Comparison of ENCODE assay signal across 18 cellular contexts in the genomic region with DNA sequence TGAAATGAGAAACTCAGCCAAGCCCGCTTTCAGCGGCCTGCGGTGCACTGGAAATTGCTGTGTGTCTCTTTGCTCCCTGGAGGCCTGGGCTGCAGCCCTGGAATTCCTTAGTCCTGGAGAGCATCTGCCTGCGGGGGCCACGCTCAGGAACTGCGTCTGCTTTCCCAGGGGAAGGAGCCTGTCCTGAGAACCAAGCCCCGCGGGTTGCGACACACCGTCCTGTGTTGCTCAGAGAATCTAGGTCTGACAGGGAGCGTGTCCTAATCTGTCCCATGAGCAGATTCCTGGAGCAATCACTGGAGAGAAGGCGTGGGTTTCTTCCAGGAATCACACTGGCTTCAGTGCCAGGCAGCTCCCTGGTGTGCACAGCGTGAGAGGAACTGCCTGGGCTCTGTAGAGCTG.
DNase-seq lines count a peak whose midpoint lies in the region; ATAC-seq, FAIRE-seq and TF ChIP-seq lines count a peak whose summit lies in the region.
"Had no signal": no experiment of that assay in that cellular context is flagged by ENCODE, and none has a peak within 500 bp of the region (broad histone marks: within the 10 kb centered on the region; RNA-seq: fewer than 3 reads in every experiment).

No MANE protein-coding gene starts in this region.

- TF ChIP-seq CTCF in HepG2 (CRISPR knock-in tag; IDR thresholded peaks at IDR 0.05): no peak
- no peak for TF ChIP-seq CTCF in tibial artery (IDR thresholded peaks at IDR 0.05)

- intact Hi-C loops in HepG2 (cut with micrococcal nuclease; ENCODE audit: unreplicated experiment): no loop called here
- intact Hi-C loops in tibial artery (cut with DNase I; ENCODE audit: low total_unique reads): no loop called here

- no peak for FAIRE-seq in HepG2 (lab: Jason Lieb, UNC)
- FAIRE-seq: TTC549 had no signal

- in situ Hi-C loops in HepG2 (cut with HindIII; ENCODE audit: extremely low pct_ligation_motif_present, low pct_unique_long_range_greater_than_20kb): no loop called here

- WGBS in HepG2 (ENCODE audit: low lambda C conversion rate): 24% methylated on average over 10 of the region's 13 CpGs

- H3K9me3 ChIP-seq in HepG2 (ENCODE audit: low read length) (no peaks in the 10 kb centered on the region), tibial artery (no peaks in the 10 kb centered on the region)
- H3K9me3 ChIP-seq: lower lobe of right lung, ovary had no signal

- H3K4me3 ChIP-seq in HepG2 (replicated peaks in 1 of 3; ENCODE audit: insufficient read depth in 1 of 3, low read depth in 2 of 3, low read length in 3 of 3) (no peak overlapping the region), tibial artery (no peak overlapping the region)
- H3K4me3 ChIP-seq: dorsolateral prefrontal cortex, lower lobe of right lung, ovary had no signal

- H3K4me2 ChIP-seq in HepG2 (ENCODE audit: low read depth, low read length): no peak overlapping the region

- no peaks in the 10 kb centered on the region for H4K20me1 ChIP-seq in HepG2 (ENCODE audit: insufficient read depth, low read length)

- TF ChIP-seq RAD21 in HepG2 (CRISPR knock-in tag; IDR thresholded peaks at IDR 0.05): no peak

- H3K27me3 ChIP-seq in HepG2 (ENCODE audit: control insufficient read depth in 1 of 2, insufficient read depth in 2 of 2, low read length in 2 of 2): peaks cover 0 to 42% of the 10 kb centered on the region in 2 experiments; a peak in 3 of 5 replicates
- no peaks in the 10 kb centered on the region for H3K27me3 ChIP-seq in tibial artery
- H3K27me3 ChIP-seq: ovary had no signal

- H3K27ac ChIP-seq in HepG2 (ENCODE audit: extremely low read length, insufficient read depth, low read length) (no peak overlapping the region), tibial artery (no peak overlapping the region)
- H3K27ac ChIP-seq: dorsolateral prefrontal cortex, lower lobe of right lung, ovary had no signal

- CTCF ChIA-PET in HepG2 (lab: Yijun Ruan, JAX; ENCODE audit: low intra/inter-chr PET ratio, low total read pairs): no interaction called here

- TF ChIP-seq EP300 in HepG2 (IDR thresholded peaks at IDR 0.05; ENCODE audit: low read depth in 2 of 2, low read length in 2 of 2) (no peak), HepG2 (CRISPR knock-in tag; IDR thresholded peaks at IDR 0.05; ENCODE audit: borderline replicate concordance) (no peak)

- ATAC-seq in esophagus mucosa (peak; percentile 28), HepG2 (no peak), GM18519 (IDR thresholded peaks at IDR 0.05; ENCODE audit: low FRiP score, unreplicated experiment) (no peak)
- ATAC-seq: activated CD4-positive, alpha-beta T cell treated with anti-CD3 and anti-CD28 coated beads for 36 hours; lower lobe of right lung; stimulated activated naive CD8-positive, alpha-beta T cell treated with anti-CD3 and anti-CD28 coated beads, Interleukin-15, Interleukin-2, amounts not matched to agents 100 U/mL and 50 U/mL, for 24 hours had no signal

- H2AFZ ChIP-seq in HepG2 (ENCODE audit: low read length): no peak overlapping the region

- H3K4me1 ChIP-seq in HepG2 (ENCODE audit: insufficient read depth, low read length) (peaks cover 9% of the 10 kb centered on the region), tibial artery (peaks cover 0 to 15% (median 0%) of the 10 kb centered on the region in 4 donors)
- H3K4me1 ChIP-seq: lower lobe of right lung had no signal

- no peak overlapping the region for H3K9ac ChIP-seq in HepG2 (ENCODE audit: insufficient read depth, low read depth, low read length)

- POLR2A ChIA-PET in HepG2 (lab: Yijun Ruan, JAX): no interaction called here

- H3K79me2 ChIP-seq in HepG2 (ENCODE audit: insufficient read depth, low read length): no peaks in the 10 kb centered on the region

- peak; percentile 27 for DNase-seq in NCI-H2171 (lab: John Stamatoyannopoulos, UW)
- no peak for DNase-seq in HepG2 (ENCODE audit: low spot score)
- peak; percentile 65 to 77 for DNase-seq in tibial artery
- no peak for DNase-seq in activated naive CD4-positive, alpha-beta T cell treated with anti-CD3 and anti-CD28 coated beads, Interleukin-2, amount 50 U/mL, for 16 hours
- DNase-seq in HuH-7 (ENCODE audit: low spot score): no peak
- DNase-seq: activated CD4-positive, alpha-beta T cell treated with anti-CD3 and anti-CD28 coated beads for 36 hours; AML-193; dorsolateral prefrontal cortex; lower lobe of right lung; NCI-H1436 treated with DMSO at 0.1 percent for 48 hours; NCI-H345; NK-92 treated with Interleukin-12 subunit alpha and Interleukin-12 subunit beta, amount 100 ng/mL, for 24 hours; ovary; stimulated activated CD4-positive, alpha-beta T cell treated with anti-CD3 and anti-CD28 coated beads, Interleukin-1b, Interleukin-23, amount 100 ng/mL, for 48 hours; stimulated activated naive CD8-positive, alpha-beta T cell treated with anti-CD3 and anti-CD28 coated beads, Interleukin-15, Interleukin-2, amounts not matched to agents 100 U/mL and 50 U/mL, for 24 hours had no signal

- no peaks in the 10 kb centered on the region for H3K36me3 ChIP-seq in HepG2 (replicated peaks in 1 of 2; ENCODE audit: control insufficient read depth in 1 of 2, insufficient read depth in 2 of 2, low read length in 2 of 2)
- no peaks in the 10 kb centered on the region for H3K36me3 ChIP-seq in tibial artery
- H3K36me3 ChIP-seq: lower lobe of right lung, ovary had no signal

- TF ChIP-seq POLR2A in HepG2 (IDR thresholded peaks at IDR 0.05; ENCODE audit: insufficient read depth in 1 of 2, low read depth in 2 of 2, low read length in 2 of 2): no peak

- BruUV-seq in HepG2 (replicated peaks; lab: Mats Ljungman, UMichigan): no TSS peak

TF ChIP-seq in HepG2, 621 proteins besides CTCF, POLR2A, EP300 and RAD21:
- TF ChIP-seq, protein P1, sequence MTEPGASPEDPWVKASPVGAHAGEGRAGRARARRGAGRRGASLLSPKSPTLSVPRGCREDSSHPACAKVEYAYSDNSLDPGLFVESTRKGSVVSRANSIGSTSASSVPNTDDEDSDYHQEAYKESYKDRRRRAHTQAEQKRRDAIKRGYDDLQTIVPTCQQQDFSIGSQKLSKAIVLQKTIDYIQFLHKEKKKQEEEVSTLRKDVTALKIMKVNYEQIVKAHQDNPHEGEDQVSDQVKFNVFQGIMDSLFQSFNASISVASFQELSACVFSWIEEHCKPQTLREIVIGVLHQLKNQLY (CRISPR knock-in tag; IDR thresholded peaks at IDR 0.05): no peak
- TF ChIP-seq, protein P2, sequence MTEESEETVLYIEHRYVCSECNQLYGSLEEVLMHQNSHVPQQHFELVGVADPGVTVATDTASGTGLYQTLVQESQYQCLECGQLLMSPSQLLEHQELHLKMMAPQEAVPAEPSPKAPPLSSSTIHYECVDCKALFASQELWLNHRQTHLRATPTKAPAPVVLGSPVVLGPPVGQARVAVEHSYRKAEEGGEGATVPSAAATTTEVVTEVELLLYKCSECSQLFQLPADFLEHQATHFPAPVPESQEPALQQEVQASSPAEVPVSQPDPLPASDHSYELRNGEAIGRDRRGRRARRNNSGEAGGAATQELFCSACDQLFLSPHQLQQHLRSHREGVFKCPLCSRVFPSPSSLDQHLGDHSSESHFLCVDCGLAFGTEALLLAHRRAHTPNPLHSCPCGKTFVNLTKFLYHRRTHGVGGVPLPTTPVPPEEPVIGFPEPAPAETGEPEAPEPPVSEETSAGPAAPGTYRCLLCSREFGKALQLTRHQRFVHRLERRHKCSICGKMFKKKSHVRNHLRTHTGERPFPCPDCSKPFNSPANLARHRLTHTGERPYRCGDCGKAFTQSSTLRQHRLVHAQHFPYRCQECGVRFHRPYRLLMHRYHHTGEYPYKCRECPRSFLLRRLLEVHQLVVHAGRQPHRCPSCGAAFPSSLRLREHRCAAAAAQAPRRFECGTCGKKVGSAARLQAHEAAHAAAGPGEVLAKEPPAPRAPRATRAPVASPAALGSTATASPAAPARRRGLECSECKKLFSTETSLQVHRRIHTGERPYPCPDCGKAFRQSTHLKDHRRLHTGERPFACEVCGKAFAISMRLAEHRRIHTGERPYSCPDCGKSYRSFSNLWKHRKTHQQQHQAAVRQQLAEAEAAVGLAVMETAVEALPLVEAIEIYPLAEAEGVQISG (CRISPR knock-in tag; IDR thresholded peaks at IDR 0.05): no peak
- TF ChIP-seq HIVEP1 (CRISPR knock-in tag; IDR thresholded peaks at IDR 0.05): no peak
- TF ChIP-seq ZNF136 (CRISPR knock-in tag; IDR thresholded peaks at IDR 0.05; ENCODE audit: low read depth): no peak
- peak; percentile 75 for TF ChIP-seq CEBPB (IDR thresholded peaks at IDR 0.05; ENCODE audit: borderline replicate concordance, low read depth, low read length)

Comparison
In these comparisons a context has a peak if more than half of its experiments do, and no peak if none do; other contexts are left out.
1. DNase-seq: peak in NCI-H2171 (single experiment) and tibial artery (2 of 2); none in HepG2 (single experiment), activated naive CD4-positive, alpha-beta T cell treated with anti-CD3 and anti-CD28 coated beads, Interleukin-2, amount 50 U/mL, for 16 hours (single experiment) and HuH-7 (single experiment).